ENCODE assay signal across 12 cellular contexts in genomic region chr6:142088858-142089216, GRCh38. TPM values are rescaled to one million over a fixed set of nuclear protein-coding genes. Genes with fewer than 3 reads are reported as not detected.
DNase-seq lines count a peak whose midpoint lies in the region; ATAC-seq and TF ChIP-seq lines count a peak whose summit lies in the region.
"Had no signal": no experiment of that assay in that cellular context is flagged by ENCODE, and none has a peak within 500 bp of the region (broad histone marks: within the 10 kb centered on the region; RNA-seq: fewer than 3 reads in every experiment).

No MANE protein-coding gene starts in this region.

- H3K27me3 ChIP-seq in skeletal muscle satellite cell (ENCODE audit: control insufficient read depth, insufficient read depth, low read length), result peaks cover 13% of the 10 kb centered on the region
- H3K27me3 ChIP-seq in esophagus muscularis mucosa, result peaks cover 0 to 26% (median 7%) of the 10 kb centered on the region in 4 donors

- H3K4me1 ChIP-seq in skeletal muscle satellite cell (ENCODE audit: control insufficient read depth, insufficient read depth, low read length), result peaks cover 5% of the 10 kb centered on the region
- H3K4me1 ChIP-seq in esophagus muscularis mucosa, result peaks cover 0 to 5% (median 0%) of the 10 kb centered on the region in 4 donors

- no peak for TF ChIP-seq EP300 in esophagus muscularis mucosa (IDR thresholded peaks at IDR 0.05)

- peak overlapping the region; percentile 55 for H3K4me2 ChIP-seq in skeletal muscle satellite cell (ENCODE audit: low read length)

- H3K9me3 ChIP-seq in SK-N-MC (ENCODE audit: low read depth, low read length) (no peaks in the 10 kb centered on the region), skeletal muscle satellite cell (replicated peaks; ENCODE audit: low read length) (no peaks in the 10 kb centered on the region), esophagus muscularis mucosa (no peaks in the 10 kb centered on the region)

- no peak for ATAC-seq in activated T-cell treated with anti-CD3 and anti-CD28 coated beads, Interleukin-2, amount 50 U/mL, for 72 hours (replicated peaks in 1 of 2)
- ATAC-seq in sciatic nerve (no peak), HG03039 (IDR thresholded peaks at IDR 0.05; ENCODE audit: unreplicated experiment) (no peak)

- TF ChIP-seq CTCF in esophagus muscularis mucosa (IDR thresholded peaks at IDR 0.05), result no peak

- H3K27ac ChIP-seq in SK-N-MC (no peak overlapping the region), esophagus muscularis mucosa (replicated peaks in 1 of 4) (no peak overlapping the region)
- H3K27ac ChIP-seq: C4-2B had no signal

- H3K9ac ChIP-seq in SK-N-MC (ENCODE audit: insufficient read length), result no peak overlapping the region
- H3K9ac ChIP-seq in skeletal muscle satellite cell (ENCODE audit: low read depth, low read length), result no peak overlapping the region

- peaks cover 0 to 1% of the 10 kb centered on the region in 2 donors for H3K9me3 Mint-ChIP-seq in activated T-cell treated with anti-CD3 and anti-CD28 coated beads, Interleukin-2, amount 50 U/mL, for 72 hours
- peaks cover 2% of the 10 kb centered on the region for H3K9me3 Mint-ChIP-seq in activated T-cell treated with anti-CD3 and anti-CD28 coated beads, Interleukin-2, amount 50 U/mL, for 24 hours

- H3K27ac Mint-ChIP-seq in activated T-cell treated with anti-CD3 and anti-CD28 coated beads, Interleukin-2, amount 50 U/mL, for 72 hours, result no peak overlapping the region
- H3K27ac Mint-ChIP-seq in activated T-cell treated with anti-CD3 and anti-CD28 coated beads, Interleukin-2, amount 50 U/mL, for 24 hours, result no peak overlapping the region

- H3K27me3 Mint-ChIP-seq in activated T-cell treated with anti-CD3 and anti-CD28 coated beads, Interleukin-2, amount 50 U/mL, for 72 hours (ENCODE audit: low read depth), result peaks cover 24% of the 10 kb centered on the region
- H3K27me3 Mint-ChIP-seq in activated T-cell treated with anti-CD3 and anti-CD28 coated beads, Interleukin-2, amount 50 U/mL, for 24 hours, result peaks cover 30% of the 10 kb centered on the region

- no peaks in the 10 kb centered on the region for H3K36me3 Mint-ChIP-seq in activated T-cell treated with anti-CD3 and anti-CD28 coated beads, Interleukin-2, amount 50 U/mL, for 72 hours (ENCODE audit: insufficient read depth in 2 of 2)
- no peaks in the 10 kb centered on the region for H3K36me3 Mint-ChIP-seq in activated T-cell treated with anti-CD3 and anti-CD28 coated beads, Interleukin-2, amount 50 U/mL, for 24 hours (ENCODE audit: low read depth)

- H3K36me3 ChIP-seq in SK-N-MC (ENCODE audit: insufficient read depth, low read length), result no peaks in the 10 kb centered on the region
- H3K36me3 ChIP-seq in skeletal muscle satellite cell (ENCODE audit: insufficient read depth, low read length), result no peaks in the 10 kb centered on the region
- H3K36me3 ChIP-seq in esophagus muscularis mucosa, result no peaks in the 10 kb centered on the region

- intact Hi-C loops in esophagus muscularis mucosa (cut with DNase I) (no loop called here), sciatic nerve (cut with DNase I) (no loop called here)

- TF ChIP-seq POLR2A in esophagus muscularis mucosa (IDR thresholded peaks at IDR 0.05; ENCODE audit: low read depth), result no peak

- WGBS in esophagus muscularis mucosa, result 1% methylated on average over 14 of the region's 14 CpGs

- peak overlapping the region; percentile 26 to 34 for H3K4me3 Mint-ChIP-seq in activated T-cell treated with anti-CD3 and anti-CD28 coated beads, Interleukin-2, amount 50 U/mL, for 72 hours
- no peak overlapping the region for H3K4me3 Mint-ChIP-seq in activated T-cell treated with anti-CD3 and anti-CD28 coated beads, Interleukin-2, amount 50 U/mL, for 24 hours

- H3K4me3 ChIP-seq in SK-N-MC (peak overlapping the region; percentile 18; the same call in 1 of the 2 replicates), skeletal muscle satellite cell (ENCODE audit: low read length) (no peak overlapping the region), esophagus muscularis mucosa (no peak overlapping the region)

- DNase-seq in activated T-cell treated with anti-CD3 and anti-CD28 coated beads, Interleukin-2, amount 50 U/mL, for 72 hours, result no peak
- DNase-seq in activated T-cell treated with anti-CD3 and anti-CD28 coated beads, Interleukin-2, amount 50 U/mL, for 24 hours, result no peak
- DNase-seq in SK-N-MC (ENCODE audit: low read depth, low spot score), result no peak
- peak; percentile 7 for DNase-seq in hepatic stellate cell (ENCODE audit: low spot score)
- DNase-seq in esophagus muscularis mucosa (ENCODE audit: extremely low spot score), result no peak
- no peak for DNase-seq in sciatic nerve (ENCODE audit: low spot score)
- DNase-seq: activated naive CD4-positive, alpha-beta T cell; left cardiac atrium; SHP77 treated with DMSO at 0.1 percent for 48 hours had no signal

- H3K4me1 Mint-ChIP-seq in activated T-cell treated with anti-CD3 and anti-CD28 coated beads, Interleukin-2, amount 50 U/mL, for 72 hours (ENCODE audit: low read depth), result no peaks in the 10 kb centered on the region
- H3K4me1 Mint-ChIP-seq in activated T-cell treated with anti-CD3 and anti-CD28 coated beads, Interleukin-2, amount 50 U/mL, for 24 hours (ENCODE audit: low read depth), result peaks cover 12% of the 10 kb centered on the region

RNA-seq across cellular contexts. Expression of gene GJE1, which starts 43.9 kb away (rescaled TPM):
- not detected for total RNA-seq in activated T-cell treated with anti-CD3 and anti-CD28 coated beads, Interleukin-2, amount 50 U/mL, for 72 hours
- not detected in 2 replicates for total RNA-seq in skeletal muscle satellite cell (2012; rRNA removed)
- total RNA-seq in esophagus muscularis mucosa (not detected), sciatic nerve (not detected)
- total RNA-seq: left cardiac atrium had no signal

RNA-seq across cellular contexts. Expression of gene NMBR, which starts 58.1 kb away (rescaled TPM):
- not detected for total RNA-seq in activated T-cell treated with anti-CD3 and anti-CD28 coated beads, Interleukin-2, amount 50 U/mL, for 72 hours
- total RNA-seq in skeletal muscle satellite cell (2012; rRNA removed), result not detected in 2 replicates
- not detected for total RNA-seq in esophagus muscularis mucosa
- 0.45 TPM for total RNA-seq in sciatic nerve
- total RNA-seq: left cardiac atrium had no signal

RNA-seq across cellular contexts. Expression of gene VTA1, which starts 58.2 kb away (rescaled TPM):
- 10 to 100 TPM; 29.1 to 37.4 TPM for total RNA-seq in activated T-cell treated with anti-CD3 and anti-CD28 coated beads, Interleukin-2, amount 50 U/mL, for 72 hours
- 65.4 and 65.5 TPM in 2 replicates for total RNA-seq in skeletal muscle satellite cell (2012; rRNA removed)
- 10 to 100 TPM; 25.7 to 37.9 (median 28.2) TPM for total RNA-seq in esophagus muscularis mucosa
- total RNA-seq in sciatic nerve, result 35.1 TPM
